In the genomic region with DNA sequence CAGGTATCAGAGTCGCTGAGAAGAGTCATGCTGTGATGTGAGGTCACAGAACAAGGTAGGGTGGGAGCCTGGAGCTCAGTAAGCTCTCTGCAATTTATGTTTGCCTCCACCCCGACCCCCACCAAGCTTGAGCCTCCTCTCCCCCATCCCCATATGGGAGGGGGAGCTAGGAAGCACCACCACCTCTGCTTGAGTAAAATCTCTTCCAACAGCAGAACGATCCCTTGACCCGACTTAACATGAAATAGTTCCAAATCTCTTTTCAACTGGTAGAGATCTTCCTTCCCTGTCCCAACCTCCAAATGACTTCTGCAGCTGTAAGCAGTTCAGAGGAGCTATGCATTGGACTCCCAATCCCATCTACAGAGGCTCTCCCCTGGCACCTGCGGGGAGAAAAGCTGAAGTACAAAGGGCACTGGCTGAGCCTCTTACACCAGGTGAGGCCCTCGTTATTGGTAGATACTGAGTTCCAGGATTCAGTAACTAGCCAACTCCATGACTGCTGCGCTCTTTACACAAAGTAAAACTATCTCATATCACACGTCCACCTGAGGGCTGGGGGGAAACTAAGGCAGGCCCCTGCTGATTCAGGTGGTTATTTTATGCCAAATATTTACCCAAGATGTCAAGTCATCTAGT, we compare ENCODE assay signal across 1 cellular context.
A peak's percentile ranks its signal among the peaks of the same experiment; 100 is the strongest.
TF ChIP-seq lines count a peak whose summit lies in the region.

No MANE protein-coding gene starts in this region.

TF ChIP-seq in K562, 482 proteins besides CTCF, POLR2A, EP300 and RAD21 (continued from another document and continues in another):
- TF ChIP-seq, protein P1, sequence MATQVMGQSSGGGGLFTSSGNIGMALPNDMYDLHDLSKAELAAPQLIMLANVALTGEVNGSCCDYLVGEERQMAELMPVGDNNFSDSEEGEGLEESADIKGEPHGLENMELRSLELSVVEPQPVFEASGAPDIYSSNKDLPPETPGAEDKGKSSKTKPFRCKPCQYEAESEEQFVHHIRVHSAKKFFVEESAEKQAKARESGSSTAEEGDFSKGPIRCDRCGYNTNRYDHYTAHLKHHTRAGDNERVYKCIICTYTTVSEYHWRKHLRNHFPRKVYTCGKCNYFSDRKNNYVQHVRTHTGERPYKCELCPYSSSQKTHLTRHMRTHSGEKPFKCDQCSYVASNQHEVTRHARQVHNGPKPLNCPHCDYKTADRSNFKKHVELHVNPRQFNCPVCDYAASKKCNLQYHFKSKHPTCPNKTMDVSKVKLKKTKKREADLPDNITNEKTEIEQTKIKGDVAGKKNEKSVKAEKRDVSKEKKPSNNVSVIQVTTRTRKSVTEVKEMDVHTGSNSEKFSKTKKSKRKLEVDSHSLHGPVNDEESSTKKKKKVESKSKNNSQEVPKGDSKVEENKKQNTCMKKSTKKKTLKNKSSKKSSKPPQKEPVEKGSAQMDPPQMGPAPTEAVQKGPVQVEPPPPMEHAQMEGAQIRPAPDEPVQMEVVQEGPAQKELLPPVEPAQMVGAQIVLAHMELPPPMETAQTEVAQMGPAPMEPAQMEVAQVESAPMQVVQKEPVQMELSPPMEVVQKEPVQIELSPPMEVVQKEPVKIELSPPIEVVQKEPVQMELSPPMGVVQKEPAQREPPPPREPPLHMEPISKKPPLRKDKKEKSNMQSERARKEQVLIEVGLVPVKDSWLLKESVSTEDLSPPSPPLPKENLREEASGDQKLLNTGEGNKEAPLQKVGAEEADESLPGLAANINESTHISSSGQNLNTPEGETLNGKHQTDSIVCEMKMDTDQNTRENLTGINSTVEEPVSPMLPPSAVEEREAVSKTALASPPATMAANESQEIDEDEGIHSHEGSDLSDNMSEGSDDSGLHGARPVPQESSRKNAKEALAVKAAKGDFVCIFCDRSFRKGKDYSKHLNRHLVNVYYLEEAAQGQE (CRISPR knock-in tag; IDR thresholded peaks at IDR 0.05; ENCODE audit: low read depth) = no peak; the same call in 1 of the 2 replicates
- TF ChIP-seq POLR2B (IDR thresholded peaks at IDR 0.05; ENCODE audit: low read depth, partially characterized antibody) = peak; percentile 63
- no peak for TF ChIP-seq NR2F6 (CRISPR knock-in tag; IDR thresholded peaks at IDR 0.05)
- TF ChIP-seq HMG20B (CRISPR knock-in tag; IDR thresholded peaks at IDR 0.05) = no peak
- peak; percentile 69 for TF ChIP-seq POLR2AphosphoS5 (IDR thresholded peaks at IDR 0.05; ENCODE audit: control insufficient read depth, insufficient read depth, low read depth, low read length)
- peak; percentile 71 for TF ChIP-seq SIRT6 (IDR thresholded peaks at IDR 0.05; ENCODE audit: low read depth, low read length)
- peak; percentile 93 for TF ChIP-seq POLR2AphosphoS2 (IDR thresholded peaks at IDR 0.05; ENCODE audit: low read length)
- TF ChIP-seq POLR3G (IDR thresholded peaks at IDR 0.05; ENCODE audit: extremely low read depth, insufficient read length, insufficient replicate concordance) = no peak
- TF ChIP-seq ETV6 (IDR thresholded peaks at IDR 0.05; ENCODE audit: borderline replicate concordance in 1 of 2, low read depth in 2 of 2, low read length in 1 of 2) = no peak
- TF ChIP-seq ETV6 (CRISPR knock-in tag; IDR thresholded peaks at IDR 0.05; ENCODE audit: borderline replicate concordance) = no peak
- no peak for TF ChIP-seq NCOA1 (IDR thresholded peaks at IDR 0.05; ENCODE audit: low read depth)
- no peak for TF ChIP-seq CHD1 (IDR thresholded peaks at IDR 0.05; ENCODE audit: low read length)
- no peak for TF ChIP-seq ELF1 (tag; IDR thresholded peaks at IDR 0.05)
- no peak for TF ChIP-seq RBM39 (optimal IDR thresholded peaks at IDR 0.05; ENCODE audit: low read depth, low read length)
- TF ChIP-seq, protein P2, sequence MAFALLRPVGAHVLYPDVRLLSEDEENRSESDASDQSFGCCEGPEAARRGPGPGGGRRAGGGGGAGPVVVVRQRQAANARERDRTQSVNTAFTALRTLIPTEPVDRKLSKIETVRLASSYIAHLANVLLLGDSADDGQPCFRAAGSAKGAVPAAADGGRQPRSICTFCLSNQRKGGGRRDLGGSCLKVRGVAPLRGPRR (CRISPR knock-in tag; IDR thresholded peaks at IDR 0.05) = no peak
- TF ChIP-seq, protein P3, sequence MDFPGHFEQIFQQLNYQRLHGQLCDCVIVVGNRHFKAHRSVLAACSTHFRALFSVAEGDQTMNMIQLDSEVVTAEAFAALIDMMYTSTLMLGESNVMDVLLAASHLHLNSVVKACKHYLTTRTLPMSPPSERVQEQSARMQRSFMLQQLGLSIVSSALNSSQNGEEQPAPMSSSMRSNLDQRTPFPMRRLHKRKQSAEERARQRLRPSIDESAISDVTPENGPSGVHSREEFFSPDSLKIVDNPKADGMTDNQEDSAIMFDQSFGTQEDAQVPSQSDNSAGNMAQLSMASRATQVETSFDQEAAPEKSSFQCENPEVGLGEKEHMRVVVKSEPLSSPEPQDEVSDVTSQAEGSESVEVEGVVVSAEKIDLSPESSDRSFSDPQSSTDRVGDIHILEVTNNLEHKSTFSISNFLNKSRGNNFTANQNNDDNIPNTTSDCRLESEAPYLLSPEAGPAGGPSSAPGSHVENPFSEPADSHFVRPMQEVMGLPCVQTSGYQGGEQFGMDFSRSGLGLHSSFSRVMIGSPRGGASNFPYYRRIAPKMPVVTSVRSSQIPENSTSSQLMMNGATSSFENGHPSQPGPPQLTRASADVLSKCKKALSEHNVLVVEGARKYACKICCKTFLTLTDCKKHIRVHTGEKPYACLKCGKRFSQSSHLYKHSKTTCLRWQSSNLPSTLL (IDR thresholded peaks at IDR 0.05) = no peak
- TF ChIP-seq, protein P4, sequence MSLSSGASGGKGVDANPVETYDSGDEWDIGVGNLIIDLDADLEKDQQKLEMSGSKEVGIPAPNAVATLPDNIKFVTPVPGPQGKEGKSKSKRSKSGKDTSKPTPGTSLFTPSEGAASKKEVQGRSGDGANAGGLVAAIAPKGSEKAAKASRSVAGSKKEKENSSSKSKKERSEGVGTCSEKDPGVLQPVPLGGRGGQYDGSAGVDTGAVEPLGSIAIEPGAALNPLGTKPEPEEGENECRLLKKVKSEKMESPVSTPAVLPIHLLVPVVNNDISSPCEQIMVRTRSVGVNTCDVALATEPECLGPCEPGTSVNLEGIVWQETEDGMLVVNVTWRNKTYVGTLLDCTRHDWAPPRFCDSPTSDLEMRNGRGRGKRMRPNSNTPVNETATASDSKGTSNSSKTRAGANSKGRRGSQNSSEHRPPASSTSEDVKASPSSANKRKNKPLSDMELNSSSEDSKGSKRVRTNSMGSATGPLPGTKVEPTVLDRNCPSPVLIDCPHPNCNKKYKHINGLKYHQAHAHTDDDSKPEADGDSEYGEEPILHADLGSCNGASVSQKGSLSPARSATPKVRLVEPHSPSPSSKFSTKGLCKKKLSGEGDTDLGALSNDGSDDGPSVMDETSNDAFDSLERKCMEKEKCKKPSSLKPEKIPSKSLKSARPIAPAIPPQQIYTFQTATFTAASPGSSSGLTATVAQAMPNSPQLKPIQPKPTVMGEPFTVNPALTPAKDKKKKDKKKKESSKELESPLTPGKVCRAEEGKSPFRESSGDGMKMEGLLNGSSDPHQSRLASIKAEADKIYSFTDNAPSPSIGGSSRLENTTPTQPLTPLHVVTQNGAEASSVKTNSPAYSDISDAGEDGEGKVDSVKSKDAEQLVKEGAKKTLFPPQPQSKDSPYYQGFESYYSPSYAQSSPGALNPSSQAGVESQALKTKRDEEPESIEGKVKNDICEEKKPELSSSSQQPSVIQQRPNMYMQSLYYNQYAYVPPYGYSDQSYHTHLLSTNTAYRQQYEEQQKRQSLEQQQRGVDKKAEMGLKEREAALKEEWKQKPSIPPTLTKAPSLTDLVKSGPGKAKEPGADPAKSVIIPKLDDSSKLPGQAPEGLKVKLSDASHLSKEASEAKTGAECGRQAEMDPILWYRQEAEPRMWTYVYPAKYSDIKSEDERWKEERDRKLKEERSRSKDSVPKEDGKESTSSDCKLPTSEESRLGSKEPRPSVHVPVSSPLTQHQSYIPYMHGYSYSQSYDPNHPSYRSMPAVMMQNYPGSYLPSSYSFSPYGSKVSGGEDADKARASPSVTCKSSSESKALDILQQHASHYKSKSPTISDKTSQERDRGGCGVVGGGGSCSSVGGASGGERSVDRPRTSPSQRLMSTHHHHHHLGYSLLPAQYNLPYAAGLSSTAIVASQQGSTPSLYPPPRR (CRISPR knock-in tag; IDR thresholded peaks at IDR 0.05; ENCODE audit: borderline replicate concordance) = no peak
- TF ChIP-seq YBX1 (IDR thresholded peaks at IDR 0.05) = no peak
- no peak for TF ChIP-seq FOXA1 (IDR thresholded peaks at IDR 0.05; ENCODE audit: borderline replicate concordance)
- TF ChIP-seq CEBPG (CRISPR knock-in tag; IDR thresholded peaks at IDR 0.05) = no peak
- TF ChIP-seq CEBPG (tag; conservative IDR thresholded peaks at IDR 0.05 in 1 of 2, IDR thresholded peaks at IDR 0.05 in 1 of 2) = no peak
- TF ChIP-seq, protein P5, sequence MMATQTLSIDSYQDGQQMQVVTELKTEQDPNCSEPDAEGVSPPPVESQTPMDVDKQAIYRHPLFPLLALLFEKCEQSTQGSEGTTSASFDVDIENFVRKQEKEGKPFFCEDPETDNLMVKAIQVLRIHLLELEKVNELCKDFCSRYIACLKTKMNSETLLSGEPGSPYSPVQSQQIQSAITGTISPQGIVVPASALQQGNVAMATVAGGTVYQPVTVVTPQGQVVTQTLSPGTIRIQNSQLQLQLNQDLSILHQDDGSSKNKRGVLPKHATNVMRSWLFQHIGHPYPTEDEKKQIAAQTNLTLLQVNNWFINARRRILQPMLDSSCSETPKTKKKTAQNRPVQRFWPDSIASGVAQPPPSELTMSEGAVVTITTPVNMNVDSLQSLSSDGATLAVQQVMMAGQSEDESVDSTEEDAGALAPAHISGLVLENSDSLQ (IDR thresholded peaks at IDR 0.05) = no peak
- TF ChIP-seq, protein P6, sequence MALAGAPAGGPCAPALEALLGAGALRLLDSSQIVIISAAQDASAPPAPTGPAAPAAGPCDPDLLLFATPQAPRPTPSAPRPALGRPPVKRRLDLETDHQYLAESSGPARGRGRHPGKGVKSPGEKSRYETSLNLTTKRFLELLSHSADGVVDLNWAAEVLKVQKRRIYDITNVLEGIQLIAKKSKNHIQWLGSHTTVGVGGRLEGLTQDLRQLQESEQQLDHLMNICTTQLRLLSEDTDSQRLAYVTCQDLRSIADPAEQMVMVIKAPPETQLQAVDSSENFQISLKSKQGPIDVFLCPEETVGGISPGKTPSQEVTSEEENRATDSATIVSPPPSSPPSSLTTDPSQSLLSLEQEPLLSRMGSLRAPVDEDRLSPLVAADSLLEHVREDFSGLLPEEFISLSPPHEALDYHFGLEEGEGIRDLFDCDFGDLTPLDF (CRISPR knock-in tag; IDR thresholded peaks at IDR 0.05) = 0 out of 2 replicates have a peak, but pooled peaks have one; percentile 9
- TF ChIP-seq MTF1 (CRISPR knock-in tag; IDR thresholded peaks at IDR 0.05; ENCODE audit: borderline replicate concordance) = no peak
- TF ChIP-seq HDAC2 (IDR thresholded peaks at IDR 0.05) = no peak
- TF ChIP-seq, protein P7, sequence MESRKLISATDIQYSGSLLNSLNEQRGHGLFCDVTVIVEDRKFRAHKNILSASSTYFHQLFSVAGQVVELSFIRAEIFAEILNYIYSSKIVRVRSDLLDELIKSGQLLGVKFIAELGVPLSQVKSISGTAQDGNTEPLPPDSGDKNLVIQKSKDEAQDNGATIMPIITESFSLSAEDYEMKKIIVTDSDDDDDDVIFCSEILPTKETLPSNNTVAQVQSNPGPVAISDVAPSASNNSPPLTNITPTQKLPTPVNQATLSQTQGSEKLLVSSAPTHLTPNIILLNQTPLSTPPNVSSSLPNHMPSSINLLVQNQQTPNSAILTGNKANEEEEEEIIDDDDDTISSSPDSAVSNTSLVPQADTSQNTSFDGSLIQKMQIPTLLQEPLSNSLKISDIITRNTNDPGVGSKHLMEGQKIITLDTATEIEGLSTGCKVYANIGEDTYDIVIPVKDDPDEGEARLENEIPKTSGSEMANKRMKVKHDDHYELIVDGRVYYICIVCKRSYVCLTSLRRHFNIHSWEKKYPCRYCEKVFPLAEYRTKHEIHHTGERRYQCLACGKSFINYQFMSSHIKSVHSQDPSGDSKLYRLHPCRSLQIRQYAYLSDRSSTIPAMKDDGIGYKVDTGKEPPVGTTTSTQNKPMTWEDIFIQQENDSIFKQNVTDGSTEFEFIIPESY (CRISPR knock-in tag; IDR thresholded peaks at IDR 0.05) = no peak
- TF ChIP-seq, protein P8, sequence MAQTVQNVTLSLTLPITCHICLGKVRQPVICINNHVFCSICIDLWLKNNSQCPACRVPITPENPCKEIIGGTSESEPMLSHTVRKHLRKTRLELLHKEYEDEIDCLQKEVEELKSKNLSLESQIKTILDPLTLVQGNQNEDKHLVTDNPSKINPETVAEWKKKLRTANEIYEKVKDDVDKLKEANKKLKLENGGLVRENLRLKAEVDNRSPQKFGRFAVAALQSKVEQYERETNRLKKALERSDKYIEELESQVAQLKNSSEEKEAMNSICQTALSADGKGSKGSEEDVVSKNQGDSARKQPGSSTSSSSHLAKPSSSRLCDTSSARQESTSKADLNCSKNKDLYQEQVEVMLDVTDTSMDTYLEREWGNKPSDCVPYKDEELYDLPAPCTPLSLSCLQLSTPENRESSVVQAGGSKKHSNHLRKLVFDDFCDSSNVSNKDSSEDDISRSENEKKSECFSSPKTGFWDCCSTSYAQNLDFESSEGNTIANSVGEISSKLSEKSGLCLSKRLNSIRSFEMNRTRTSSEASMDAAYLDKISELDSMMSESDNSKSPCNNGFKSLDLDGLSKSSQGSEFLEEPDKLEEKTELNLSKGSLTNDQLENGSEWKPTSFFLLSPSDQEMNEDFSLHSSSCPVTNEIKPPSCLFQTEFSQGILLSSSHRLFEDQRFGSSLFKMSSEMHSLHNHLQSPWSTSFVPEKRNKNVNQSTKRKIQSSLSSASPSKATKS (CRISPR knock-in tag; IDR thresholded peaks at IDR 0.05) = no peak
- no peak for TF ChIP-seq ZNF583 (CRISPR knock-in tag; IDR thresholded peaks at IDR 0.05)
- TF ChIP-seq, protein P9, sequence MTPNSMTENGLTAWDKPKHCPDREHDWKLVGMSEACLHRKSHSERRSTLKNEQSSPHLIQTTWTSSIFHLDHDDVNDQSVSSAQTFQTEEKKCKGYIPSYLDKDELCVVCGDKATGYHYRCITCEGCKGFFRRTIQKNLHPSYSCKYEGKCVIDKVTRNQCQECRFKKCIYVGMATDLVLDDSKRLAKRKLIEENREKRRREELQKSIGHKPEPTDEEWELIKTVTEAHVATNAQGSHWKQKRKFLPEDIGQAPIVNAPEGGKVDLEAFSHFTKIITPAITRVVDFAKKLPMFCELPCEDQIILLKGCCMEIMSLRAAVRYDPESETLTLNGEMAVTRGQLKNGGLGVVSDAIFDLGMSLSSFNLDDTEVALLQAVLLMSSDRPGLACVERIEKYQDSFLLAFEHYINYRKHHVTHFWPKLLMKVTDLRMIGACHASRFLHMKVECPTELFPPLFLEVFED (CRISPR knock-in tag; conservative IDR thresholded peaks at IDR 0.05) = peak; percentile 92
- no peak for TF ChIP-seq BDP1 (IDR thresholded peaks at IDR 0.05; ENCODE audit: insufficient read depth, insufficient read length)
